In the genomic region with DNA sequence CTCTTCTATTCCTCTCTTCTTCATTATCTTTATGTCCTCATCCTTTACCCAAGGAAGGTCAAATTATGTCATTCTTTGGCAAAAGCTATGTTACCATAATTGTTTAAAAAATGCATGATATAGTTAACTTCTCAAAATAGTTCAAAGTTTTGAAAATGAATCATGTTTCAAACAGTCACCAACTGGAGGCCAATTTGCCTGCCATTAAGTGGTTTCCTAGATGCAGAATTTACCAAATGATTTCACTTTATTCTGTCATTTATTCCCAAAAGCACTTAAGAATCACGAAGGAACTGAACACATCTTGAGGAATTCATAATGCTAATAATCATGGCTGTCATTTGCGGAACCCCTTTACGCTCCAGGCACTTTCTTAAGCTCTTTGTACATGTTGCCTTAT, we compare ENCODE assay signal across 1 cellular context.
TF ChIP-seq lines count a peak whose summit lies in the region.

No MANE protein-coding gene starts in this region.

TF ChIP-seq in SK-N-SH, 30 proteins besides CTCF, POLR2A, EP300 and RAD21 (continued from another document):
- TF ChIP-seq TCF12 (IDR thresholded peaks at IDR 0.05) (peak; percentile 78), TEAD4 (IDR thresholded peaks at IDR 0.05; ENCODE audit: borderline replicate concordance, insufficient read depth) (peak; percentile 47; the same call in 1 of the 2 replicates), POLR2AphosphoS5 (IDR thresholded peaks at IDR 0.05; ENCODE audit: low read depth, low read length) (peak; percentile 40; the same call in 1 of the 2 replicates), NRF1 (IDR thresholded peaks at IDR 0.05; ENCODE audit: low read depth, low read length) (no peak), ELF1 (IDR thresholded peaks at IDR 0.05) (no peak), RCOR1 (IDR thresholded peaks at IDR 0.05; ENCODE audit: low read length) (no peak), FOXJ3 (CRISPR knock-in tag; IDR thresholded peaks at IDR 0.05) (no peak), YY1 (IDR thresholded peaks at IDR 0.05; ENCODE audit: low read depth) (no peak), JUND (IDR thresholded peaks at IDR 0.05) (peak; percentile 70), SIN3A (IDR thresholded peaks at IDR 0.05; ENCODE audit: borderline replicate concordance, low read depth, low read length) (no peak), GABPA (IDR thresholded peaks at IDR 0.05; ENCODE audit: low read depth) (no peak), FOSL2 (IDR thresholded peaks at IDR 0.05; ENCODE audit: borderline replicate concordance, low read depth) (peak; percentile 72), GATA2 (CRISPR knock-in tag; IDR thresholded peaks at IDR 0.05) (no peak), FOXM1 (IDR thresholded peaks at IDR 0.05; ENCODE audit: low read depth) (peak; percentile 45), TAF1 (IDR thresholded peaks at IDR 0.05; ENCODE audit: borderline replicate concordance, low read depth, low read length) (no peak), EZH2phosphoT487 (IDR thresholded peaks at IDR 0.05; ENCODE audit: borderline replicate concordance, low read depth) (no peak), MEF2A (IDR thresholded peaks at IDR 0.05; ENCODE audit: borderline replicate concordance, low read depth) (peak; percentile 96), MXI1 (IDR thresholded peaks at IDR 0.05; ENCODE audit: low read depth, low read length) (no peak), NFIC (IDR thresholded peaks at IDR 0.05; ENCODE audit: borderline replicate concordance) (peak; percentile 80)
- TF ChIP-seq, protein P1, sequence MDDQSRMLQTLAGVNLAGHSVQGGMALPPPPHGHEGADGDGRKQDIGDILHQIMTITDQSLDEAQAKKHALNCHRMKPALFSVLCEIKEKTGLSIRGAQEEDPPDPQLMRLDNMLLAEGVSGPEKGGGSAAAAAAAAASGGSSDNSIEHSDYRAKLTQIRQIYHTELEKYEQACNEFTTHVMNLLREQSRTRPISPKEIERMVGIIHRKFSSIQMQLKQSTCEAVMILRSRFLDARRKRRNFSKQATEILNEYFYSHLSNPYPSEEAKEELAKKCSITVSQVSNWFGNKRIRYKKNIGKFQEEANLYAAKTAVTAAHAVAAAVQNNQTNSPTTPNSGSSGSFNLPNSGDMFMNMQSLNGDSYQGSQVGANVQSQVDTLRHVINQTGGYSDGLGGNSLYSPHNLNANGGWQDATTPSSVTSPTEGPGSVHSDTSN (IDR thresholded peaks at IDR 0.05): peak; percentile 51; the same call in 1 of the 2 replicates
- TF ChIP-seq, protein P2, sequence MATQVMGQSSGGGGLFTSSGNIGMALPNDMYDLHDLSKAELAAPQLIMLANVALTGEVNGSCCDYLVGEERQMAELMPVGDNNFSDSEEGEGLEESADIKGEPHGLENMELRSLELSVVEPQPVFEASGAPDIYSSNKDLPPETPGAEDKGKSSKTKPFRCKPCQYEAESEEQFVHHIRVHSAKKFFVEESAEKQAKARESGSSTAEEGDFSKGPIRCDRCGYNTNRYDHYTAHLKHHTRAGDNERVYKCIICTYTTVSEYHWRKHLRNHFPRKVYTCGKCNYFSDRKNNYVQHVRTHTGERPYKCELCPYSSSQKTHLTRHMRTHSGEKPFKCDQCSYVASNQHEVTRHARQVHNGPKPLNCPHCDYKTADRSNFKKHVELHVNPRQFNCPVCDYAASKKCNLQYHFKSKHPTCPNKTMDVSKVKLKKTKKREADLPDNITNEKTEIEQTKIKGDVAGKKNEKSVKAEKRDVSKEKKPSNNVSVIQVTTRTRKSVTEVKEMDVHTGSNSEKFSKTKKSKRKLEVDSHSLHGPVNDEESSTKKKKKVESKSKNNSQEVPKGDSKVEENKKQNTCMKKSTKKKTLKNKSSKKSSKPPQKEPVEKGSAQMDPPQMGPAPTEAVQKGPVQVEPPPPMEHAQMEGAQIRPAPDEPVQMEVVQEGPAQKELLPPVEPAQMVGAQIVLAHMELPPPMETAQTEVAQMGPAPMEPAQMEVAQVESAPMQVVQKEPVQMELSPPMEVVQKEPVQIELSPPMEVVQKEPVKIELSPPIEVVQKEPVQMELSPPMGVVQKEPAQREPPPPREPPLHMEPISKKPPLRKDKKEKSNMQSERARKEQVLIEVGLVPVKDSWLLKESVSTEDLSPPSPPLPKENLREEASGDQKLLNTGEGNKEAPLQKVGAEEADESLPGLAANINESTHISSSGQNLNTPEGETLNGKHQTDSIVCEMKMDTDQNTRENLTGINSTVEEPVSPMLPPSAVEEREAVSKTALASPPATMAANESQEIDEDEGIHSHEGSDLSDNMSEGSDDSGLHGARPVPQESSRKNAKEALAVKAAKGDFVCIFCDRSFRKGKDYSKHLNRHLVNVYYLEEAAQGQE (IDR thresholded peaks at IDR 0.05; ENCODE audit: low read depth, low read length): no peak
- TF ChIP-seq, protein P3, sequence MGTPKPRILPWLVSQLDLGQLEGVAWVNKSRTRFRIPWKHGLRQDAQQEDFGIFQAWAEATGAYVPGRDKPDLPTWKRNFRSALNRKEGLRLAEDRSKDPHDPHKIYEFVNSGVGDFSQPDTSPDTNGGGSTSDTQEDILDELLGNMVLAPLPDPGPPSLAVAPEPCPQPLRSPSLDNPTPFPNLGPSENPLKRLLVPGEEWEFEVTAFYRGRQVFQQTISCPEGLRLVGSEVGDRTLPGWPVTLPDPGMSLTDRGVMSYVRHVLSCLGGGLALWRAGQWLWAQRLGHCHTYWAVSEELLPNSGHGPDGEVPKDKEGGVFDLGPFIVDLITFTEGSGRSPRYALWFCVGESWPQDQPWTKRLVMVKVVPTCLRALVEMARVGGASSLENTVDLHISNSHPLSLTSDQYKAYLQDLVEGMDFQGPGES (IDR thresholded peaks at IDR 0.05; ENCODE audit: low read depth, low read length): no peak
- TF ChIP-seq, protein P4, sequence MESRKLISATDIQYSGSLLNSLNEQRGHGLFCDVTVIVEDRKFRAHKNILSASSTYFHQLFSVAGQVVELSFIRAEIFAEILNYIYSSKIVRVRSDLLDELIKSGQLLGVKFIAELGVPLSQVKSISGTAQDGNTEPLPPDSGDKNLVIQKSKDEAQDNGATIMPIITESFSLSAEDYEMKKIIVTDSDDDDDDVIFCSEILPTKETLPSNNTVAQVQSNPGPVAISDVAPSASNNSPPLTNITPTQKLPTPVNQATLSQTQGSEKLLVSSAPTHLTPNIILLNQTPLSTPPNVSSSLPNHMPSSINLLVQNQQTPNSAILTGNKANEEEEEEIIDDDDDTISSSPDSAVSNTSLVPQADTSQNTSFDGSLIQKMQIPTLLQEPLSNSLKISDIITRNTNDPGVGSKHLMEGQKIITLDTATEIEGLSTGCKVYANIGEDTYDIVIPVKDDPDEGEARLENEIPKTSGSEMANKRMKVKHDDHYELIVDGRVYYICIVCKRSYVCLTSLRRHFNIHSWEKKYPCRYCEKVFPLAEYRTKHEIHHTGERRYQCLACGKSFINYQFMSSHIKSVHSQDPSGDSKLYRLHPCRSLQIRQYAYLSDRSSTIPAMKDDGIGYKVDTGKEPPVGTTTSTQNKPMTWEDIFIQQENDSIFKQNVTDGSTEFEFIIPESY (IDR thresholded peaks at IDR 0.05; ENCODE audit: borderline replicate concordance, low read depth): no peak; the same call in 1 of the 2 replicates
